In the genomic region with DNA sequence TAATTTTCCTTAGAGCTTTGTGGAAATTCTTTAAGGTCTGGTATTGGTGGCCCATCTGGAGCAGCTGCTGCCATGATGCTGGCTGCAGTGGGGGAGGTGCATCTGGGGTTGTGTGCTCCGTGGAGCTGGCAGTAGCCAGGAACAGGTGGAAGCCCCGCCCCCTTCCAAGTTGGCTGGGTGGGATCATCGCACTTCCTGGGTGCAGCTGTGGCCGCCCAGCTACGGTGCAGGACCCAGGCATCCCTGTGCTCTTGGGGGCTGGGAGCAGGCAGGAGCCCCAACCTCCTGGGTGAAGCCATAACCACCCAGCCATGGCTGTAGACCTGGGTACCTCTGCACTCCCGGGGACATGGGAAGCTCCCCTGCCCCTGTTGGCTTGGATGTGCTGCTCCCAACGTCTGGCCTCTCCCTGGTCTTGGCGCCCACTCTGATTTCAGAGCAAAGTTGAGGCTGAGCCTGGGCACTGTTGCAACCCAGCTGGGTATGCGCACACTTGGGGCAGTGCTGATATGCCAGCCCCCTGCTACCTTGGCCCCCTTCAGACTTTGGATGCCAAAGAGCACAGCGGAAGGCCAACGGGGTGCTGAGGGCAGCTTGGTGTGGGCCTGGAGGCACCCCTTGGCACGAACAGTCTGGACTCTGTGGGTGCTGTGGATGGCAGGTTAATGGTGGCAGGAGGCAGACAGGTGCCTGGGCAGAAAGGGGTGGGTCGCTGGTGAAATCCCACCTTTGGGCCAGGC, we compare ENCODE assay signal across 1 cellular context.
TF ChIP-seq lines count a peak whose summit lies in the region.

No MANE protein-coding gene starts in this region.

TF ChIP-seq in GM23338, 12 proteins besides CTCF, POLR2A, EP300 and RAD21 (continued from another document):
- TF ChIP-seq, protein P1, sequence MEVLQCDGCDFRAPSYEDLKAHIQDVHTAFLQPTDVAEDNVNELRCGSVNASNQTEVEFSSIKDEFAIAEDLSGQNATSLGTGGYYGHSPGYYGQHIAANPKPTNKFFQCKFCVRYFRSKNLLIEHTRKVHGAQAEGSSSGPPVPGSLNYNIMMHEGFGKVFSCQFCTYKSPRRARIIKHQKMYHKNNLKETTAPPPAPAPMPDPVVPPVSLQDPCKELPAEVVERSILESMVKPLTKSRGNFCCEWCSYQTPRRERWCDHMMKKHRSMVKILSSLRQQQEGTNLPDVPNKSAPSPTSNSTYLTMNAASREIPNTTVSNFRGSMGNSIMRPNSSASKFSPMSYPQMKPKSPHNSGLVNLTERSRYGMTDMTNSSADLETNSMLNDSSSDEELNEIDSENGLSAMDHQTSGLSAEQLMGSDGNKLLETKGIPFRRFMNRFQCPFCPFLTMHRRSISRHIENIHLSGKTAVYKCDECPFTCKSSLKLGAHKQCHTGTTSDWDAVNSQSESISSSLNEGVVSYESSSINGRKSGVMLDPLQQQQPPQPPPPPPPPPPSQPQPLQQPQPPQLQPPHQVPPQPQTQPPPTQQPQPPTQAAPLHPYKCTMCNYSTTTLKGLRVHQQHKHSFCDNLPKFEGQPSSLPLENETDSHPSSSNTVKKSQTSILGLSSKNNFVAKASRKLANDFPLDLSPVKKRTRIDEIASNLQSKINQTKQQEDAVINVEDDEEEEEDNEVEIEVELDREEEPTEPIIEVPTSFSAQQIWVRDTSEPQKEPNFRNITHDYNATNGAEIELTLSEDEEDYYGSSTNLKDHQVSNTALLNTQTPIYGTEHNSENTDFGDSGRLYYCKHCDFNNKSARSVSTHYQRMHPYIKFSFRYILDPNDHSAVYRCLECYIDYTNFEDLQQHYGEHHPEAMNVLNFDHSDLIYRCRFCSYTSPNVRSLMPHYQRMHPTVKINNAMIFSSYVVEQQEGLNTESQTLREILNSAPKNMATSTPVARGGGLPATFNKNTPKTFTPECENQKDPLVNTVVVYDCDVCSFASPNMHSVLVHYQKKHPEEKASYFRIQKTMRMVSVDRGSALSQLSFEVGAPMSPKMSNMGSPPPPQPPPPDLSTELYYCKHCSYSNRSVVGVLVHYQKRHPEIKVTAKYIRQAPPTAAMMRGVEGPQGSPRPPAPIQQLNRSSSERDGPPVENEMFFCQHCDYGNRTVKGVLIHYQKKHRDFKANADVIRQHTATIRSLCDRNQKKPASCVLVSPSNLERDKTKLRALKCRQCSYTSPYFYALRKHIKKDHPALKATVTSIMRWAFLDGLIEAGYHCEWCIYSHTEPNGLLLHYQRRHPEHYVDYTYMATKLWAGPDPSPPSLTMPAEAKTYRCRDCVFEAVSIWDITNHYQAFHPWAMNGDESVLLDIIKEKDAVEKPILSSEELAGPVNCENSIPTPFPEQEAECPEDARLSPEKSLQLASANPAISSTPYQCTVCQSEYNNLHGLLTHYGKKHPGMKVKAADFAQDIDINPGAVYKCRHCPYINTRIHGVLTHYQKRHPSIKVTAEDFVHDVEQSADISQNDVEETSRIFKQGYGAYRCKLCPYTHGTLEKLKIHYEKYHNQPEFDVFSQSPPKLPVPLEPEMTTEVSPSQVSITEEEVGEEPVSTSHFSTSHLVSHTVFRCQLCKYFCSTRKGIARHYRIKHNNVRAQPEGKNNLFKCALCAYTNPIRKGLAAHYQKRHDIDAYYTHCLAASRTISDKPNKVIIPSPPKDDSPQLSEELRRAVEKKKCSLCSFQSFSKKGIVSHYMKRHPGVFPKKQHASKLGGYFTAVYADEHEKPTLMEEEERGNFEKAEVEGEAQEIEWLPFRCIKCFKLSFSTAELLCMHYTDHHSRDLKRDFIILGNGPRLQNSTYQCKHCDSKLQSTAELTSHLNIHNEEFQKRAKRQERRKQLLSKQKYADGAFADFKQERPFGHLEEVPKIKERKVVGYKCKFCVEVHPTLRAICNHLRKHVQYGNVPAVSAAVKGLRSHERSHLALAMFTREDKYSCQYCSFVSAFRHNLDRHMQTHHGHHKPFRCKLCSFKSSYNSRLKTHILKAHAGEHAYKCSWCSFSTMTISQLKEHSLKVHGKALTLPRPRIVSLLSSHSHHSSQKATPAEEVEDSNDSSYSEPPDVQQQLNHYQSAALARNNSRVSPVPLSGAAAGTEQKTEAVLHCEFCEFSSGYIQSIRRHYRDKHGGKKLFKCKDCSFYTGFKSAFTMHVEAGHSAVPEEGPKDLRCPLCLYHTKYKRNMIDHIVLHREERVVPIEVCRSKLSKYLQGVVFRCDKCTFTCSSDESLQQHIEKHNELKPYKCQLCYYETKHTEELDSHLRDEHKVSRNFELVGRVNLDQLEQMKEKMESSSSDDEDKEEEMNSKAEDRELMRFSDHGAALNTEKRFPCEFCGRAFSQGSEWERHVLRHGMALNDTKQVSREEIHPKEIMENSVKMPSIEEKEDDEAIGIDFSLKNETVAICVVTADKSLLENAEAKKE (CRISPR knock-in tag; IDR thresholded peaks at IDR 0.05) = no peak
